Comparison of ENCODE assay signal across 14 cellular contexts in genomic region chr10:32949221-32949678, GRCh38. TPM values are rescaled to one million over a fixed set of nuclear protein-coding genes. Genes with fewer than 3 reads are reported as not detected.
A peak's percentile ranks its signal among the peaks of the same experiment; 100 is the strongest.
DNase-seq lines count a peak whose midpoint lies in the region; TF ChIP-seq lines count a peak whose summit lies in the region.
"Had no signal": no experiment of that assay in that cellular context is flagged by ENCODE, and none has a peak within 500 bp of the region (broad histone marks: within the 10 kb centered on the region; RNA-seq: fewer than 3 reads in every experiment).

No MANE protein-coding gene starts in this region.

- no peak for DNase-seq in activated naive CD8-positive, alpha-beta T cell treated with anti-CD3 and anti-CD28 coated beads for 36 hours
- DNase-seq in epithelial cell of prostate (ENCODE audit: low read depth, low spot score), result no peak
- no peak for DNase-seq in smooth muscle cell (lab: John Stamatoyannopoulos, UW; ENCODE audit: unreplicated experiment)
- DNase-seq in SK-N-SH, result no peak
- no peak for DNase-seq in adrenal gland
- no peak for DNase-seq in NCI-H345 (lab: John Stamatoyannopoulos, UW)
- DNase-seq: activated CD8-positive, alpha-beta memory T cell treated with anti-CD3 and anti-CD28 coated beads, Interleukin-2, amount 50 U/mL, for 48 hours; effector CD8-positive, alpha-beta T cell; NCI-H146; posterior cingulate gyrus; SHP77; stimulated activated naive B cell treated with anti-CD40 and anti-IgM and Interleukin-4, amounts not matched to agents 10 μg/mL and 1 μg/mL and 100 μg/mL, for 72 hours had no signal

- H3K9me3 Mint-ChIP-seq in activated naive CD8-positive, alpha-beta T cell (ENCODE audit: low read depth), result no peaks in the 10 kb centered on the region
- no peaks in the 10 kb centered on the region for H3K9me3 Mint-ChIP-seq in activated naive CD8-positive, alpha-beta T cell treated with anti-CD3 and anti-CD28 coated beads for 36 hours
- H3K9me3 Mint-ChIP-seq: stimulated activated naive B cell treated with anti-CD40 and anti-IgM and Interleukin-4, amounts not matched to agents 10 μg/mL and 1 μg/mL and 100 μg/mL, for 72 hours had no signal

- peak overlapping the region; percentile 38 for H3K27ac Mint-ChIP-seq in activated naive CD8-positive, alpha-beta T cell
- no peak overlapping the region for H3K27ac Mint-ChIP-seq in activated naive CD8-positive, alpha-beta T cell treated with anti-CD3 and anti-CD28 coated beads for 36 hours
- H3K27ac Mint-ChIP-seq: stimulated activated naive B cell treated with anti-CD40 and anti-IgM and Interleukin-4, amounts not matched to agents 10 μg/mL and 1 μg/mL and 100 μg/mL, for 72 hours had no signal

- TF ChIP-seq RAD21 in SK-N-SH (IDR thresholded peaks at IDR 0.05; ENCODE audit: low read length), result no peak

- H3K4me2 ChIP-seq in KMS-11 (0 out of 2 replicates have a peak overlapping the region, but pooled peaks have one; percentile 10), smooth muscle cell (peak overlapping the region; percentile 94), SK-N-SH (no peak overlapping the region)

- no peak overlapping the region for H3K27ac ChIP-seq in KMS-11
- H3K27ac ChIP-seq in epithelial cell of prostate, result peak overlapping the region; percentile 96
- H3K27ac ChIP-seq in smooth muscle cell (ENCODE audit: low read depth), result peak overlapping the region; percentile 69
- peak overlapping the region in 1 of 2 experiments; percentile 69; a peak in 1 of 4 replicates for H3K27ac ChIP-seq in SK-N-SH (ENCODE audit: low read depth in 2 of 2, low read length in 1 of 2)
- no peak overlapping the region for H3K27ac ChIP-seq in adrenal gland

- H3K4me1 Mint-ChIP-seq in activated naive CD8-positive, alpha-beta T cell (ENCODE audit: low read depth), result peaks cover 67% of the 10 kb centered on the region
- peaks cover 44% of the 10 kb centered on the region for H3K4me1 Mint-ChIP-seq in activated naive CD8-positive, alpha-beta T cell treated with anti-CD3 and anti-CD28 coated beads for 36 hours

- H3K9me3 ChIP-seq in smooth muscle cell (replicated peaks; ENCODE audit: low read depth) (no peaks in the 10 kb centered on the region), SK-N-SH (no peaks in the 10 kb centered on the region), adrenal gland (replicated peaks in 1 of 3) (no peaks in the 10 kb centered on the region)

- no peak overlapping the region for H3K9ac ChIP-seq in KMS-11
- no peak overlapping the region for H3K9ac ChIP-seq in smooth muscle cell (ENCODE audit: low read depth)
- H3K9ac ChIP-seq in SK-N-SH, result no peak overlapping the region

- peaks cover 27% of the 10 kb centered on the region for H3K4me1 ChIP-seq in KMS-11 (ENCODE audit: low read depth, poor library complexity, severe bottlenecking)
- peaks cover 70% of the 10 kb centered on the region for H3K4me1 ChIP-seq in smooth muscle cell (ENCODE audit: low read depth)
- peaks cover 23 to 46% of the 10 kb centered on the region in 2 experiments; a peak in 3 of 4 replicates for H3K4me1 ChIP-seq in SK-N-SH (ENCODE audit: control insufficient read depth in 1 of 2, insufficient read depth in 2 of 2, low read depth in 1 of 2, low read length in 1 of 2)
- H3K4me1 ChIP-seq in adrenal gland (replicated peaks in 1 of 2), result peaks cover 33 to 73% of the 10 kb centered on the region in 2 donors

- H3K27me3 ChIP-seq in KMS-11 (ENCODE audit: insufficient read depth, low read depth), result no peaks in the 10 kb centered on the region
- H3K27me3 ChIP-seq in smooth muscle cell (ENCODE audit: low read depth), result no peaks in the 10 kb centered on the region
- H3K27me3 ChIP-seq in SK-N-SH (ENCODE audit: insufficient read depth), result no peaks in the 10 kb centered on the region
- H3K27me3 ChIP-seq in adrenal gland, result no peaks in the 10 kb centered on the region

- peak overlapping the region; percentile 22 for H3K4me3 Mint-ChIP-seq in activated naive CD8-positive, alpha-beta T cell
- no peak overlapping the region for H3K4me3 Mint-ChIP-seq in activated naive CD8-positive, alpha-beta T cell treated with anti-CD3 and anti-CD28 coated beads for 36 hours
- H3K4me3 Mint-ChIP-seq: stimulated activated naive B cell treated with anti-CD40 and anti-IgM and Interleukin-4, amounts not matched to agents 10 μg/mL and 1 μg/mL and 100 μg/mL, for 72 hours had no signal

- TF ChIP-seq CTCF in KMS-11 (conservative IDR thresholded peaks at IDR 0.05; ENCODE audit: low read depth, low read length) (no peak), smooth muscle cell (IDR thresholded peaks at IDR 0.05; ENCODE audit: borderline replicate concordance, insufficient read depth, poor library complexity, severe bottlenecking) (no peak), SK-N-SH (IDR thresholded peaks at IDR 0.05) (no peak), adrenal gland (IDR thresholded peaks at IDR 0.05) (no peak)

- no peaks in the 10 kb centered on the region for H3K36me3 Mint-ChIP-seq in activated naive CD8-positive, alpha-beta T cell
- H3K36me3 Mint-ChIP-seq in activated naive CD8-positive, alpha-beta T cell treated with anti-CD3 and anti-CD28 coated beads for 36 hours, result peaks cover 17% of the 10 kb centered on the region

- H3K4me3 ChIP-seq in KMS-11 (IDR thresholded peaks at IDR 0.05; ENCODE audit: insufficient read depth, low read depth, low read length) (no peak overlapping the region), smooth muscle cell (no peak overlapping the region), SK-N-SH (ENCODE audit: low read depth in 2 of 2, low read length in 1 of 2) (no peak overlapping the region), adrenal gland (no peak overlapping the region)

- H3K79me2 ChIP-seq in KMS-11 (ENCODE audit: insufficient read depth, low read depth) (peaks cover 39% of the 10 kb centered on the region), smooth muscle cell (ENCODE audit: low read depth) (peaks cover 100% of the 10 kb centered on the region), SK-N-SH (ENCODE audit: insufficient read depth) (peaks cover 100% of the 10 kb centered on the region)

- intact Hi-C loops in adrenal gland (cut with DNase I), result no loop called here

- H4K20me1 ChIP-seq in KMS-11 (ENCODE audit: insufficient read depth) (no peaks in the 10 kb centered on the region), smooth muscle cell (ENCODE audit: low read depth) (peaks cover 100% of the 10 kb centered on the region), SK-N-SH (ENCODE audit: insufficient read depth) (peaks cover 100% of the 10 kb centered on the region)

- CTCF ChIA-PET in SK-N-SH (lab: Yijun Ruan, JAX), result no interaction called here

- H2AFZ ChIP-seq in KMS-11 (ENCODE audit: low read depth) (no peak overlapping the region), smooth muscle cell (ENCODE audit: low read depth) (no peak overlapping the region), SK-N-SH (ENCODE audit: low read depth) (no peak overlapping the region)

- H3F3A ChIP-seq in smooth muscle cell (ENCODE audit: low read depth), result peaks cover 6% of the 10 kb centered on the region
- H3F3A ChIP-seq in SK-N-SH (replicated peaks; ENCODE audit: insufficient read depth), result peaks cover 29% of the 10 kb centered on the region

- H3K36me3 ChIP-seq in KMS-11 (ENCODE audit: insufficient read depth) (no peaks in the 10 kb centered on the region), smooth muscle cell (ENCODE audit: low read depth) (no peaks in the 10 kb centered on the region), SK-N-SH (replicated peaks in 1 of 2; ENCODE audit: control insufficient read depth in 1 of 2, insufficient read depth in 2 of 2, low read length in 1 of 2) (peaks cover 10 to 30% of the 10 kb centered on the region in 2 experiments), adrenal gland (replicated peaks in 1 of 2) (no peaks in the 10 kb centered on the region)

- no peaks in the 10 kb centered on the region for H3K27me3 Mint-ChIP-seq in activated naive CD8-positive, alpha-beta T cell
- no peaks in the 10 kb centered on the region for H3K27me3 Mint-ChIP-seq in activated naive CD8-positive, alpha-beta T cell treated with anti-CD3 and anti-CD28 coated beads for 36 hours
- H3K27me3 Mint-ChIP-seq: stimulated activated naive B cell treated with anti-CD40 and anti-IgM and Interleukin-4, amounts not matched to agents 10 μg/mL and 1 μg/mL and 100 μg/mL, for 72 hours had no signal

- TF ChIP-seq POLR2A in adrenal gland (IDR thresholded peaks at IDR 0.05), result no peak

- no peak for TF ChIP-seq EP300 in SK-N-SH (IDR thresholded peaks at IDR 0.05; ENCODE audit: borderline replicate concordance in 1 of 2, low read depth in 1 of 2, low read length in 1 of 2)

- H3K9me2 ChIP-seq in SK-N-SH, result no peaks in the 10 kb centered on the region

- POLR2A ChIA-PET in SK-N-SH (lab: Yijun Ruan, JAX), result no interaction called here

TF ChIP-seq in SK-N-SH, 30 proteins besides CTCF, POLR2A, EP300 and RAD21:
- TF ChIP-seq FOSL2 (IDR thresholded peaks at IDR 0.05; ENCODE audit: borderline replicate concordance, low read depth), result no peak
- no peak for TF ChIP-seq USF1 (IDR thresholded peaks at IDR 0.05; ENCODE audit: borderline replicate concordance, low read depth)
- TF ChIP-seq NFIC (IDR thresholded peaks at IDR 0.05; ENCODE audit: borderline replicate concordance), result no peak
- TF ChIP-seq GABPA (IDR thresholded peaks at IDR 0.05; ENCODE audit: low read depth), result no peak
- TF ChIP-seq GATA2 (CRISPR knock-in tag; IDR thresholded peaks at IDR 0.05), result no peak
- no peak for TF ChIP-seq USF2 (IDR thresholded peaks at IDR 0.05; ENCODE audit: borderline replicate concordance, low read depth, low read length)

RNA-seq across cellular contexts. Expression of gene ITGB1, which starts 8.8 kb away (rescaled TPM):
- total RNA-seq in activated naive CD8-positive, alpha-beta T cell treated with anti-CD3 and anti-CD28 coated beads for 36 hours, result 10 to 100 TPM; 43.2 to 48.9 TPM
- total RNA-seq in smooth muscle cell (2,267 and 2,867 TPM in 2 replicates), adrenal gland (100 to 1,000 TPM; 288 to 803 (median 331) TPM)
- polyA plus RNA-seq in smooth muscle cell (674 and 859 TPM in 2 replicates), SK-N-SH (2012; rRNA removed) (666 and 846 TPM in 2 replicates), adrenal gland (100 to 1,000 TPM in 2 of 3 donors, 10 to 100 TPM in 1; 93.3 to 400 (median 105) TPM)
- 1,012 and 1,342 TPM in 2 replicates for polyA plus RNA-seq in SK-N-SH (2012; cell fraction: cytosol; rRNA removed)
- 162 and 438 TPM in 2 replicates for polyA plus RNA-seq in SK-N-SH (2012; cell fraction: nucleus; rRNA removed)

Comparison
In these comparisons a context has a peak if more than half of its experiments do, and no peak if none do; other contexts are left out.
1. H3K27ac ChIP-seq: peak in epithelial cell of prostate (single experiment) and smooth muscle cell (single experiment); none in KMS-11 (single experiment) and adrenal gland (0 of 5).
2. RNA of gene ITGB1, which starts 8.8 kb away (total RNA-seq): 2,267 to 2,867 TPM in smooth muscle cell and 288 to 803 TPM in adrenal gland; 43.2 to 48.9 TPM in activated naive CD8-positive, alpha-beta T cell treated with anti-CD3 and anti-CD28 coated beads for 36 hours; every median in the first group is over 4 times any median in the second.